7 cellular contexts compared by ENCODE assay signal in genomic region chr10:45904070-45904469, GRCh38. TPM values are rescaled to one million over a fixed set of nuclear protein-coding genes. Genes with fewer than 3 reads are reported as not detected.
A peak's percentile ranks its signal among the peaks of the same experiment; 100 is the strongest.
DNase-seq lines count a peak whose midpoint lies in the region; ATAC-seq and TF ChIP-seq lines count a peak whose summit lies in the region.
"Not testable (repeated sequence)": the region's sequence is repeated elsewhere in the genome, so short reads cannot be mapped to it uniquely, and the experiment has no call there.

No MANE protein-coding gene starts in this region.

- DNase-seq in CD4-positive, alpha-beta T cell; T-helper 17 cell; activated CD4-positive, alpha-beta T cell treated with anti-CD3 and anti-CD28 coated beads for 36 hours; activated T-cell treated with anti-CD3 and anti-CD28 coated beads, Interleukin-2, amount 50 U/mL, for 72 hours; glutamatergic neuron: not testable (repeated sequence)

- H3K27me3 Mint-ChIP-seq in CD4-positive, alpha-beta T cell; T-helper 17 cell; activated CD4-positive, alpha-beta T cell treated with anti-CD3 and anti-CD28 coated beads for 36 hours; activated T-cell treated with anti-CD3 and anti-CD28 coated beads, Interleukin-2, amount 50 U/mL, for 72 hours (ENCODE audit: low read depth); activated T-helper 17 cell treated with anti-CD3 and anti-CD28 coated beads, Interleukin-2, amount 50 U/mL, for 72 hours; glutamatergic neuron (ENCODE audit: unreplicated experiment): not testable (repeated sequence)

- H3K36me3 Mint-ChIP-seq in CD4-positive, alpha-beta T cell (ENCODE audit: low read depth); T-helper 17 cell (ENCODE audit: low read depth); activated CD4-positive, alpha-beta T cell treated with anti-CD3 and anti-CD28 coated beads for 36 hours (ENCODE audit: low read depth); activated T-cell treated with anti-CD3 and anti-CD28 coated beads, Interleukin-2, amount 50 U/mL, for 72 hours (ENCODE audit: insufficient read depth in 2 of 2); activated T-helper 17 cell treated with anti-CD3 and anti-CD28 coated beads, Interleukin-2, amount 50 U/mL, for 72 hours (ENCODE audit: low read depth); glutamatergic neuron (ENCODE audit: unreplicated experiment): not testable (repeated sequence)

- POLR2A ChIA-PET in CD4-positive, alpha-beta T cell (lab: Charles Lee); activated CD4-positive, alpha-beta T cell treated with anti-CD3 and anti-CD28 coated beads for 36 hours (lab: Charles Lee): not testable (repeated sequence)

- TF ChIP-seq CTCF in CD4-positive, alpha-beta T cell (IDR thresholded peaks at IDR 0.05); glutamatergic neuron (IDR thresholded peaks at IDR 0.05; ENCODE audit: partially characterized antibody, unreplicated experiment): not testable (repeated sequence)

- CTCF ChIA-PET in CD4-positive, alpha-beta T cell (lab: Charles Lee); activated CD4-positive, alpha-beta T cell treated with anti-CD3 and anti-CD28 coated beads for 36 hours (lab: Charles Lee): not testable (repeated sequence)

- intact Hi-C loops in CD4-positive, alpha-beta T cell (cut with DNase I, micrococcal nuclease); activated CD4-positive, alpha-beta T cell treated with anti-CD3 and anti-CD28 coated beads for 36 hours (cut with DNase I, micrococcal nuclease): not testable (repeated sequence)

- ATAC-seq in CD4-positive, alpha-beta T cell (ENCODE audit: poor library complexity): peak; percentile 51
- ATAC-seq in SK-N-SH treated with all-trans-retinoic acid at 6 μM for 48 hours: peak; percentile 41
- ATAC-seq in T-helper 17 cell: peak; percentile 50
- peak; percentile 26 for ATAC-seq in activated CD4-positive, alpha-beta T cell treated with anti-CD3 and anti-CD28 coated beads for 36 hours
- peak; percentile 18 to 32 for ATAC-seq in activated T-cell treated with anti-CD3 and anti-CD28 coated beads, Interleukin-2, amount 50 U/mL, for 72 hours (replicated peaks in 1 of 2)
- ATAC-seq in activated T-helper 17 cell treated with anti-CD3 and anti-CD28 coated beads, Interleukin-2, amount 50 U/mL, for 72 hours (replicated peaks): peak; percentile 39

- not testable (repeated sequence) for H3K4me3 Mint-ChIP-seq in CD4-positive, alpha-beta T cell; T-helper 17 cell; activated CD4-positive, alpha-beta T cell treated with anti-CD3 and anti-CD28 coated beads for 36 hours; activated T-cell treated with anti-CD3 and anti-CD28 coated beads, Interleukin-2, amount 50 U/mL, for 72 hours; activated T-helper 17 cell treated with anti-CD3 and anti-CD28 coated beads, Interleukin-2, amount 50 U/mL, for 72 hours; glutamatergic neuron (ENCODE audit: unreplicated experiment)

- H3K9me3 ChIP-seq in CD4-positive, alpha-beta T cell (ENCODE audit: control insufficient read depth, low read length); T-helper 17 cell (ENCODE audit: control insufficient read depth, low read length, poor library complexity, severe bottlenecking): not testable (repeated sequence)

- H3K27ac Mint-ChIP-seq in CD4-positive, alpha-beta T cell; T-helper 17 cell; activated CD4-positive, alpha-beta T cell treated with anti-CD3 and anti-CD28 coated beads for 36 hours; activated T-cell treated with anti-CD3 and anti-CD28 coated beads, Interleukin-2, amount 50 U/mL, for 72 hours; activated T-helper 17 cell treated with anti-CD3 and anti-CD28 coated beads, Interleukin-2, amount 50 U/mL, for 72 hours: not testable (repeated sequence)
- peak overlapping the region; percentile 73 for H3K27ac Mint-ChIP-seq in glutamatergic neuron (ENCODE audit: unreplicated experiment)

- H3K9me3 Mint-ChIP-seq in CD4-positive, alpha-beta T cell; activated CD4-positive, alpha-beta T cell treated with anti-CD3 and anti-CD28 coated beads for 36 hours (ENCODE audit: low read depth); activated T-cell treated with anti-CD3 and anti-CD28 coated beads, Interleukin-2, amount 50 U/mL, for 72 hours; activated T-helper 17 cell treated with anti-CD3 and anti-CD28 coated beads, Interleukin-2, amount 50 U/mL, for 72 hours; glutamatergic neuron (ENCODE audit: unreplicated experiment): not testable (repeated sequence)

- H3K27ac ChIP-seq in CD4-positive, alpha-beta T cell (ENCODE audit: low read depth, low read length): not testable (repeated sequence)

- H3K27me3 ChIP-seq in CD4-positive, alpha-beta T cell (ENCODE audit: control insufficient read depth, insufficient read depth, low read length): not testable (repeated sequence)

- H3K4me1 Mint-ChIP-seq in CD4-positive, alpha-beta T cell (ENCODE audit: low read depth); T-helper 17 cell; activated CD4-positive, alpha-beta T cell treated with anti-CD3 and anti-CD28 coated beads for 36 hours; activated T-cell treated with anti-CD3 and anti-CD28 coated beads, Interleukin-2, amount 50 U/mL, for 72 hours (ENCODE audit: low read depth); activated T-helper 17 cell treated with anti-CD3 and anti-CD28 coated beads, Interleukin-2, amount 50 U/mL, for 72 hours; glutamatergic neuron (ENCODE audit: low read depth, unreplicated experiment): not testable (repeated sequence)

RNA-seq across cellular contexts. Expression of gene AGAP4, which starts 56.8 kb away (rescaled TPM):
- total RNA-seq in CD4-positive, alpha-beta T cell: 10 to 100 TPM; 23.9 to 24.8 TPM
- total RNA-seq in T-helper 17 cell (10 to 100 TPM; 20.9 to 21.5 TPM), glutamatergic neuron (ENCODE audit: unreplicated experiment) (37.4 TPM)
- total RNA-seq in activated CD4-positive, alpha-beta T cell treated with anti-CD3 and anti-CD28 coated beads for 36 hours: 10 to 100 TPM; 21.9 to 22.7 TPM
- 10 to 100 TPM; 20.3 to 34.0 TPM for total RNA-seq in activated T-cell treated with anti-CD3 and anti-CD28 coated beads, Interleukin-2, amount 50 U/mL, for 72 hours
- 10 to 100 TPM; 13.2 to 16.1 TPM for total RNA-seq in activated T-helper 17 cell treated with anti-CD3 and anti-CD28 coated beads, Interleukin-2, amount 50 U/mL, for 72 hours
